15 cellular contexts compared by ENCODE assay signal in genomic region chr2:140718999-140719398, GRCh38.
DNase-seq lines count a peak whose midpoint lies in the region; FAIRE-seq and TF ChIP-seq lines count a peak whose summit lies in the region.
"Had no signal": no experiment of that assay in that cellular context is flagged by ENCODE, and none has a peak within 500 bp of the region (broad histone marks: within the 10 kb centered on the region; RNA-seq: fewer than 3 reads in every experiment).

No MANE protein-coding gene starts in this region.

- TF ChIP-seq CTCF in HEK293 (tag by site-specific recombination; IDR thresholded peaks at IDR 0.05): no peak
- TF ChIP-seq CTCF in fibroblast of lung (conservative IDR thresholded peaks at IDR 0.05 in 1 of 2, IDR thresholded peaks at IDR 0.05 in 1 of 2; ENCODE audit: low read depth in 1 of 2, low read length in 2 of 2): no peak

- no peak overlapping the region for H3K4me3 ChIP-seq in HEK293 (ENCODE audit: low read depth, low read length)
- H3K4me3 ChIP-seq in fibroblast of lung (replicated peaks in 1 of 4; ENCODE audit: control extremely low read depth in 1 of 4, insufficient read depth in 1 of 4, low read depth in 3 of 4, low read length in 4 of 4): no peak overlapping the region
- H3K4me3 ChIP-seq: BLaER1 treated with 17β-estradiol and CSF1 and Interleukin-3, amounts not matched to agents 10 nM and 100 nM; SJCRH30 had no signal

- DNase-seq in NCI-H1436 (lab: John Stamatoyannopoulos, UW) (peak; percentile 65), NCI-H2171 treated with DMSO at 0.1 percent for 48 hours (lab: John Stamatoyannopoulos, UW) (peak; percentile 86), fibroblast of lung (ENCODE audit: low read depth in 2 of 2) (peak; percentile 1 to 33), HuH-7.5 (ENCODE audit: low spot score) (no peak), GM19239 (ENCODE audit: insufficient read length, low spot score) (no peak), SHP77 (lab: John Stamatoyannopoulos, UW) (no peak)
- DNase-seq: CD8-positive, alpha-beta T cell; DMS79 treated with DMSO at 0.1 percent for 48 hours; NCI-H510A; SJCRH30; T-helper 17 cell had no signal

- H4K20me1 ChIP-seq in fibroblast of lung (ENCODE audit: control insufficient read depth, extremely low read depth, insufficient read depth, low read length): no peaks in the 10 kb centered on the region
- H4K20me1 ChIP-seq: BLaER1 treated with 17β-estradiol and CSF1 and Interleukin-3, amounts not matched to agents 10 nM and 100 nM had no signal

- POLR2A ChIA-PET in HEK293 (lab: Yijun Ruan, JAX): no interaction called here

- no peak overlapping the region for H3K9ac ChIP-seq in fibroblast of lung (ENCODE audit: insufficient read depth, low read length)
- H3K9ac ChIP-seq: BLaER1 treated with 17β-estradiol and CSF1 and Interleukin-3, amounts not matched to agents 10 nM and 100 nM; KMS-11 had no signal

- peaks cover 7% of the 10 kb centered on the region; the same call in 1 of the 2 replicates for H3K4me1 ChIP-seq in HEK293 (ENCODE audit: control insufficient read depth, insufficient read depth, low read length)
- H3K4me1 ChIP-seq in fibroblast of lung (ENCODE audit: control insufficient read depth, extremely low read depth, insufficient read depth, low read length): no peaks in the 10 kb centered on the region
- H3K4me1 ChIP-seq: BLaER1 treated with 17β-estradiol and CSF1 and Interleukin-3, amounts not matched to agents 10 nM and 100 nM; SJCRH30 had no signal

- H3K36me3 ChIP-seq in HEK293 (ENCODE audit: control insufficient read depth in 2 of 2, insufficient read depth in 1 of 2, low read length in 2 of 2) (no peaks in the 10 kb centered on the region), fibroblast of lung (ENCODE audit: control insufficient read depth, insufficient read depth, low read length) (no peaks in the 10 kb centered on the region)
- H3K36me3 ChIP-seq: BLaER1 treated with 17β-estradiol and CSF1 and Interleukin-3, amounts not matched to agents 10 nM and 100 nM; SJCRH30 had no signal

- no peaks in the 10 kb centered on the region for H3K27me3 ChIP-seq in fibroblast of lung (ENCODE audit: control insufficient read depth, insufficient read depth, low read length)
- H3K27me3 ChIP-seq: BLaER1 treated with 17β-estradiol and CSF1 and Interleukin-3, amounts not matched to agents 10 nM and 100 nM; SJCRH30 had no signal

- FAIRE-seq in GM19239 (lab: Jason Lieb, UNC): no peak
- FAIRE-seq: H54 had no signal

- H3K27ac ChIP-seq in HEK293 (ENCODE audit: extremely low read depth, low read depth, low read length) (no peak overlapping the region), fibroblast of lung (ENCODE audit: insufficient read depth, low read length) (no peak overlapping the region)
- H3K27ac ChIP-seq: BLaER1 treated with 17β-estradiol and CSF1 and Interleukin-3, amounts not matched to agents 10 nM and 100 nM; KMS-11; SJCRH30 had no signal

- H3K4me2 ChIP-seq in fibroblast of lung (ENCODE audit: extremely low read depth, insufficient read depth, low read length): no peak overlapping the region
- H3K4me2 ChIP-seq: BLaER1 treated with 17β-estradiol and CSF1 and Interleukin-3, amounts not matched to agents 10 nM and 100 nM; KMS-11 had no signal

- H3K79me2 ChIP-seq in fibroblast of lung (ENCODE audit: control insufficient read depth, insufficient read depth, low read length): no peaks in the 10 kb centered on the region

- CTCF ChIA-PET in HEK293 (lab: Yijun Ruan, JAX): interaction anchor here (0.6 kb wide), 2 partner anchors 630 to 900 kb away, joined by 3 to 6 read pairs; no protein-coding TSS in a partner anchor

- no peaks in the 10 kb centered on the region for H3K9me3 ChIP-seq in HEK293 (ENCODE audit: control insufficient read depth, insufficient read depth, low read depth, low read length)
- H3K9me3 ChIP-seq in fibroblast of lung (ENCODE audit: control insufficient read depth, insufficient read depth, low read depth, low read length): no peaks in the 10 kb centered on the region
- H3K9me3 ChIP-seq: BLaER1 treated with 17β-estradiol and CSF1 and Interleukin-3, amounts not matched to agents 10 nM and 100 nM; SJCRH30 had no signal

- no peak overlapping the region for H2AFZ ChIP-seq in fibroblast of lung (ENCODE audit: low read length)

TF ChIP-seq in HEK293, 187 proteins besides CTCF, POLR2A, EP300 and RAD21 (continues in another document):
- TF ChIP-seq, protein P1, sequence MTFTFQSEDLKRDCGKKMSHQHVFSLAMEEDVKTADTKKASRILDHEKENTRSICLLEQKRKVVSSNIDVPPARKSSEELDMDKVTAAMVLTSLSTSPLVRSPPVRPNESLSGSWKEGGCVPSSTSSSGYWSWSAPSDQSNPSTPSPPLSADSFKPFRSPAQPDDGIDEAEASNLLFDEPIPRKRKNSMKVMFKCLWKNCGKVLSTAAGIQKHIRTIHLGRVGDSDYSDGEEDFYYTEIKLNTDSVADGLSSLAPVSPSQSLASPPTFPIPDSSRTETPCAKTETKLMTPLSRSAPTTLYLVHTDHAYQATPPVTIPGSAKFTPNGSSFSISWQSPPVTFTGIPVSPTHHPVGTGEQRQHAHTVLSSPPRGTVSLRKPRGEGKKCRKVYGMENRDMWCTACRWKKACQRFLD (tag by site-specific recombination; IDR thresholded peaks at IDR 0.05): no peak
- TF ChIP-seq ZNF48 (tag by site-specific recombination; IDR thresholded peaks at IDR 0.05) (no peak), ZNF629 (tag by site-specific recombination; IDR thresholded peaks at IDR 0.05) (no peak), RBAK (tag by site-specific recombination; IDR thresholded peaks at IDR 0.05) (no peak), WT1 (tag by site-specific recombination; IDR thresholded peaks at IDR 0.05) (peak; percentile 88), ZNF707 (tag by site-specific recombination; IDR thresholded peaks at IDR 0.05) (no peak), ZNF174 (tag by site-specific recombination; IDR thresholded peaks at IDR 0.05) (no peak), SALL2 (tag by site-specific recombination; IDR thresholded peaks at IDR 0.05; ENCODE audit: borderline replicate concordance) (no peak), ZNF658 (tag by site-specific recombination; IDR thresholded peaks at IDR 0.05) (no peak), KLF16 (tag by site-specific recombination; IDR thresholded peaks at IDR 0.05) (no peak), ZNF514 (tag by site-specific recombination; IDR thresholded peaks at IDR 0.05) (no peak), ZNF473 (tag by site-specific recombination; IDR thresholded peaks at IDR 0.05) (no peak), ZNF146 (tag by site-specific recombination; IDR thresholded peaks at IDR 0.05) (no peak), SP3 (tag by site-specific recombination; IDR thresholded peaks at IDR 0.05) (no peak), ZNF138 (tag by site-specific recombination; IDR thresholded peaks at IDR 0.05; ENCODE audit: borderline replicate concordance) (no peak), ZNF529 (tag by site-specific recombination; IDR thresholded peaks at IDR 0.05; ENCODE audit: insufficient replicate concordance) (no peak), ZNF610 (tag by site-specific recombination; IDR thresholded peaks at IDR 0.05; ENCODE audit: borderline replicate concordance) (no peak), ZNF521 (tag by site-specific recombination; IDR thresholded peaks at IDR 0.05) (no peak), ZNF843 (tag by site-specific recombination; IDR thresholded peaks at IDR 0.05) (peak; percentile 80), ZBTB1 (tag by site-specific recombination; IDR thresholded peaks at IDR 0.05) (no peak), ZNF157 (tag by site-specific recombination; IDR thresholded peaks at IDR 0.05) (no peak), MZF1 (tag by site-specific recombination; IDR thresholded peaks at IDR 0.05; ENCODE audit: borderline replicate concordance) (no peak), ZNF133 (tag by site-specific recombination; IDR thresholded peaks at IDR 0.05) (no peak), ZXDB (tag by site-specific recombination; IDR thresholded peaks at IDR 0.05) (peak; percentile 41; the same call in 1 of the 2 replicates), OVOL3 (tag by site-specific recombination; IDR thresholded peaks at IDR 0.05) (0 out of 2 replicates have a peak, but pooled peaks have one; percentile 53), TRIM28 (IDR thresholded peaks at IDR 0.05; ENCODE audit: borderline replicate concordance, low read length) (peak; percentile 54; the same call in 1 of the 2 replicates), ZFP3 (tag by site-specific recombination; IDR thresholded peaks at IDR 0.05; ENCODE audit: low read depth) (no peak), MEIS1 (CRISPR knock-in tag; IDR thresholded peaks at IDR 0.05; ENCODE audit: borderline replicate concordance) (no peak), BCL11B (tag by site-specific recombination; IDR thresholded peaks at IDR 0.05; ENCODE audit: low read depth) (0 out of 2 replicates have a peak, but pooled peaks have one; percentile 33), ZBTB21 (tag by site-specific recombination; IDR thresholded peaks at IDR 0.05) (no peak), GLIS1 (tag by site-specific recombination; IDR thresholded peaks at IDR 0.05) (peak; percentile 16; the same call in 1 of the 2 replicates), ZNF660 (tag by site-specific recombination; IDR thresholded peaks at IDR 0.05) (no peak), ZNF112 (tag by site-specific recombination; IDR thresholded peaks at IDR 0.05) (no peak)

Comparison
In these comparisons a context has a peak if more than half of its experiments do, and no peak if none do; other contexts are left out.
1. DNase-seq: peak in NCI-H1436 (single experiment), NCI-H2171 treated with DMSO at 0.1 percent for 48 hours (single experiment) and fibroblast of lung (2 of 2); none in HuH-7.5 (single experiment), GM19239 (single experiment) and SHP77 (0 of 2).